Comparison of ENCODE assay signal across 29 cellular contexts in genomic region chr20:9255171-9255570, GRCh38.
"Had no signal": no experiment of that assay in that cellular context is flagged by ENCODE, and none has a peak within 500 bp of the region (broad histone marks: within the 10 kb centered on the region; RNA-seq: fewer than 3 reads in every experiment).

No MANE protein-coding gene starts in this region.

- H3K36me3 ChIP-seq: ascending aorta, cardiac muscle cell, WERI-Rb-1 had no signal

- H3K4me3 ChIP-seq: ascending aorta, cardiac muscle cell had no signal

- ATAC-seq: activated CD4-positive, alpha-beta T cell treated with anti-CD3 and anti-CD28 coated beads for 36 hours; activated CD4-positive, CD25-positive, alpha-beta regulatory T cell treated with anti-CD3 and anti-CD28 coated beads, Interleukin-2, amount 50 U/mL, for 24 hours; activated CD8-positive, alpha-beta memory T cell treated with anti-CD3 and anti-CD28 coated beads, Interleukin-2, amount 10 ng/mL, durations not matched to agents 7 days and 5 days; activated CD8-positive, alpha-beta T cell treated with anti-CD3 and anti-CD28 coated beads, Interleukin-2, amount 10 ng/mL, durations not matched to agents 7 days and 5 days; activated naive CD8-positive, alpha-beta T cell treated with anti-CD3 and anti-CD28 coated beads, Interleukin-2, amount 50 U/mL, for 24 hours; T-helper 17 cell; WTC11 had no signal

- H3K27me3 ChIP-seq: ascending aorta, cardiac muscle cell had no signal

- H3K27ac ChIP-seq: ascending aorta, cardiac muscle cell, WERI-Rb-1 had no signal

- H3K4me1 ChIP-seq: ascending aorta had no signal

- DNase-seq: activated CD4-positive, alpha-beta memory T cell treated with anti-CD3 and anti-CD28 coated beads, Interleukin-2, amount 10 ng/mL, durations not matched to agents 7 days and 5 days; activated CD4-positive, alpha-beta T cell treated with anti-CD3 and anti-CD28 coated beads for 1 hour; activated CD4-positive, alpha-beta T cell treated with anti-CD3 and anti-CD28 coated beads for 36 hours; activated CD4-positive, alpha-beta T cell treated with anti-CD3 and anti-CD28 coated beads for 48 hours; activated CD4-positive, alpha-beta T cell treated with anti-CD3 and anti-CD28 coated beads, Interleukin-2, amount 10 ng/mL, durations not matched to agents 7 days and 5 days; activated CD4-positive, alpha-beta T cell treated with anti-CD3 and anti-CD28 coated beads, Interleukin-2, amount 50 U/mL, for 48 hours; activated CD4-positive, CD25-positive, alpha-beta regulatory T cell; activated CD8-positive, alpha-beta memory T cell treated with anti-CD3 and anti-CD28 coated beads for 24 hours; activated CD8-positive, alpha-beta memory T cell treated with anti-CD3 and anti-CD28 coated beads, Interleukin-2, amount 10 ng/mL, durations not matched to agents 7 days and 5 days; activated CD8-positive, alpha-beta memory T cell treated with anti-CD3 and anti-CD28 coated beads, Interleukin-2, amount 50 U/mL, for 48 hours; activated CD8-positive, alpha-beta T cell treated with anti-CD3 and anti-CD28 coated beads, Interleukin-2, amount 10 ng/mL, durations not matched to agents 7 days and 5 days; activated effector memory CD4-positive, alpha-beta T cell treated with Interleukin-2 at 50 U/mL for 16 hours; activated gamma-delta T cell; activated naive CD4-positive, alpha-beta T cell treated with anti-CD3 and anti-CD28 coated beads, Interleukin-2, amount 10 ng/mL, durations not matched to agents 7 days and 5 days; activated naive CD4-positive, alpha-beta T cell treated with Interleukin-2 at 50 U/mL for 16 hours; activated naive CD8-positive, alpha-beta T cell treated with anti-CD3 and anti-CD28 coated beads, Interleukin-2, amount 10 ng/mL, durations not matched to agents 7 days and 5 days; activated naive CD8-positive, alpha-beta T cell treated with anti-CD3 and anti-CD28 coated beads, Interleukin-2, amount 50 U/mL, for 24 hours; activated T-cell treated with anti-CD3 and anti-CD28 coated beads, Interleukin-2, amount 50 U/mL, for 24 hours; activated T-cell treated with anti-CD3 and anti-CD28 coated beads, Interleukin-2, amount 50 U/mL, for 48 hours; amygdala; anterior cingulate cortex; caudate nucleus; cerebellar nuclear complex; T-helper 17 cell; WERI-Rb-1 had no signal

- H3K9me3 ChIP-seq: ascending aorta had no signal
